In the genomic region with DNA sequence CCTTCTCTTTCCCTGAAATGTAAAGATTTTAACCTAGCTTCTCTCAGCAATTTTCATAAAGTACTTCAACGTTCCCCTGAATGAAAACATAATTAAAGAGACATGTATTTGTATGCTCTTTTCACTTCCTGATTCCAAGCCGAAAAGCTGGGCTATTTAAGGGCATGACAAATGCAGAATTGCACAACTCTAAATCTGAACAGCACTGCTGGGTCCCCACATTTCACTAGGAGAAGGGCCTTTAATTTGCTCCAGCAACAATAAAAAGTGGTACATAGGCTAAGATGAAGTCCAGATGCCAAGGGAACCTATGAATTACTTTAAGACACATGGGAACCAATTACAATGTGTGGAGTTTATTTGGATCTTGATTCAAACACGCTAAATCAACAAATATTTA, we compare ENCODE assay signal across 1 cellular context.
TF ChIP-seq lines count a peak whose summit lies in the region.

No MANE protein-coding gene starts in this region.

TF ChIP-seq in IMR-90, 13 proteins besides CTCF, POLR2A, EP300 and RAD21:
- TF ChIP-seq BHLHE40 (IDR thresholded peaks at IDR 0.05; ENCODE audit: low read depth, low read length), result no peak
- no peak for TF ChIP-seq FOS (IDR thresholded peaks at IDR 0.05; ENCODE audit: low read depth, low read length)
- TF ChIP-seq RFX5 (IDR thresholded peaks at IDR 0.05; ENCODE audit: low read depth, low read length), result no peak
- TF ChIP-seq MXI1 (IDR thresholded peaks at IDR 0.05; ENCODE audit: borderline replicate concordance, low read depth, low read length), result no peak
- TF ChIP-seq CEBPB (IDR thresholded peaks at IDR 0.05; ENCODE audit: low read depth, low read length), result peak; percentile 89
- no peak for TF ChIP-seq MAZ (IDR thresholded peaks at IDR 0.05; ENCODE audit: borderline replicate concordance, low read depth, low read length)
- TF ChIP-seq RCOR1 (IDR thresholded peaks at IDR 0.05; ENCODE audit: insufficient replicate concordance, low read length), result no peak
- no peak for TF ChIP-seq MAFK (IDR thresholded peaks at IDR 0.05; ENCODE audit: low read depth, low read length)
- no peak for TF ChIP-seq NFE2L2 (IDR thresholded peaks at IDR 0.05; ENCODE audit: low read depth, low read length)
